In genomic region chr2:86194751-86195054, GRCh38 we compare ENCODE assay signal across 8 cellular contexts.
DNase-seq lines count a peak whose midpoint lies in the region; ATAC-seq lines count a peak whose summit lies in the region.

No MANE protein-coding gene starts in this region.

- peak overlapping the region; percentile 97 for H3K27ac Mint-ChIP-seq in stimulated activated naive CD8-positive, alpha-beta T cell treated with anti-CD3 and anti-CD28 coated beads, Interleukin-15, Interleukin-2, amounts not matched to agents 100 ng/mL and 50 ng/mL, for 24 hours
- peak overlapping the region; percentile 99 for H3K27ac Mint-ChIP-seq in stimulated activated naive B cell treated with anti-CD40 and anti-IgM and Interleukin-4, amounts not matched to agents 10 μg/mL and 1 μg/mL and 100 μg/mL, for 72 hours

- no peak for ATAC-seq in stimulated activated naive CD8-positive, alpha-beta T cell treated with anti-CD3 and anti-CD28 coated beads, Interleukin-15, Interleukin-2, amounts not matched to agents 100 U/mL and 50 U/mL, for 24 hours
- ATAC-seq in stimulated activated naive B cell treated with anti-CD40 and anti-IgM and Interleukin-4, amounts not matched to agents 10 μg/mL and 1 μg/mL and 100 μg/mL, for 72 hours (replicated peaks): no peak
- ATAC-seq in GM21723 (IDR thresholded peaks at IDR 0.05; ENCODE audit: unreplicated experiment) (no peak), GM18867 (IDR thresholded peaks at IDR 0.05; ENCODE audit: unreplicated experiment) (no peak), HG03342 (IDR thresholded peaks at IDR 0.05; ENCODE audit: unreplicated experiment) (no peak)

- H3K9ac ChIP-seq in adipocyte (ENCODE audit: low read length): peak overlapping the region; percentile 100

- no peaks in the 10 kb centered on the region for H3K27me3 ChIP-seq in adipocyte (replicated peaks; ENCODE audit: control insufficient read depth, insufficient read depth, low read length)

- H3K4me1 Mint-ChIP-seq in stimulated activated naive CD8-positive, alpha-beta T cell treated with anti-CD3 and anti-CD28 coated beads, Interleukin-15, Interleukin-2, amounts not matched to agents 100 ng/mL and 50 ng/mL, for 24 hours (ENCODE audit: low read depth): peaks cover 63% of the 10 kb centered on the region
- H3K4me1 Mint-ChIP-seq in stimulated activated naive B cell treated with anti-CD40 and anti-IgM and Interleukin-4, amounts not matched to agents 10 μg/mL and 1 μg/mL and 100 μg/mL, for 72 hours: peaks cover 24 to 49% of the 10 kb centered on the region in 2 donors

- H3K4me3 ChIP-seq in adipocyte (ENCODE audit: low read length): peak overlapping the region; percentile 87

- H3K4me3 Mint-ChIP-seq in stimulated activated naive CD8-positive, alpha-beta T cell treated with anti-CD3 and anti-CD28 coated beads, Interleukin-15, Interleukin-2, amounts not matched to agents 100 ng/mL and 50 ng/mL, for 24 hours: peak overlapping the region; percentile 99
- H3K4me3 Mint-ChIP-seq in stimulated activated naive B cell treated with anti-CD40 and anti-IgM and Interleukin-4, amounts not matched to agents 10 μg/mL and 1 μg/mL and 100 μg/mL, for 72 hours: peak overlapping the region; percentile 95 to 98

- DNase-seq in stimulated activated naive CD8-positive, alpha-beta T cell treated with anti-CD3 and anti-CD28 coated beads, Interleukin-15, Interleukin-2, amounts not matched to agents 100 U/mL and 50 U/mL, for 24 hours: no peak
- DNase-seq in adipocyte (ENCODE audit: low read depth): no peak
- peak; percentile 88 for DNase-seq in inferior parietal cortex (ENCODE audit: extremely low spot score)
- no peak for DNase-seq in stimulated activated naive B cell treated with anti-CD40 and anti-IgM and Interleukin-4, amounts not matched to agents 10 μg/mL and 1 μg/mL and 100 μg/mL, for 72 hours

- H3K9me3 ChIP-seq in adipocyte (ENCODE audit: control insufficient read depth, low read length): no peaks in the 10 kb centered on the region

- H3K9me3 Mint-ChIP-seq in stimulated activated naive CD8-positive, alpha-beta T cell treated with anti-CD3 and anti-CD28 coated beads, Interleukin-15, Interleukin-2, amounts not matched to agents 100 ng/mL and 50 ng/mL, for 24 hours: no peaks in the 10 kb centered on the region
- H3K9me3 Mint-ChIP-seq in stimulated activated naive B cell treated with anti-CD40 and anti-IgM and Interleukin-4, amounts not matched to agents 10 μg/mL and 1 μg/mL and 100 μg/mL, for 72 hours: no peaks in the 10 kb centered on the region

- peaks cover 38% of the 10 kb centered on the region for H3K36me3 Mint-ChIP-seq in stimulated activated naive CD8-positive, alpha-beta T cell treated with anti-CD3 and anti-CD28 coated beads, Interleukin-15, Interleukin-2, amounts not matched to agents 100 ng/mL and 50 ng/mL, for 24 hours (ENCODE audit: low read depth)
- peaks cover 13 to 34% of the 10 kb centered on the region in 2 donors for H3K36me3 Mint-ChIP-seq in stimulated activated naive B cell treated with anti-CD40 and anti-IgM and Interleukin-4, amounts not matched to agents 10 μg/mL and 1 μg/mL and 100 μg/mL, for 72 hours

- peaks cover 42% of the 10 kb centered on the region for H3K4me1 ChIP-seq in adipocyte (ENCODE audit: control insufficient read depth, insufficient read depth, low read length)

- no peaks in the 10 kb centered on the region for H3K27me3 Mint-ChIP-seq in stimulated activated naive CD8-positive, alpha-beta T cell treated with anti-CD3 and anti-CD28 coated beads, Interleukin-15, Interleukin-2, amounts not matched to agents 100 ng/mL and 50 ng/mL, for 24 hours
- no peaks in the 10 kb centered on the region for H3K27me3 Mint-ChIP-seq in stimulated activated naive B cell treated with anti-CD40 and anti-IgM and Interleukin-4, amounts not matched to agents 10 μg/mL and 1 μg/mL and 100 μg/mL, for 72 hours

- peaks cover 4% of the 10 kb centered on the region for H3K36me3 ChIP-seq in adipocyte (ENCODE audit: control insufficient read depth, insufficient read depth, low read length, severe bottlenecking)
